In genomic region chr7:106056513-106057203, GRCh38 we compare ENCODE assay signal across 1 cellular context.
TF ChIP-seq lines count a peak whose summit lies in the region.

No MANE protein-coding gene starts in this region.

TF ChIP-seq in HEK293, 187 proteins besides CTCF, POLR2A, EP300 and RAD21 (continued from another document):
- TF ChIP-seq, protein P1, sequence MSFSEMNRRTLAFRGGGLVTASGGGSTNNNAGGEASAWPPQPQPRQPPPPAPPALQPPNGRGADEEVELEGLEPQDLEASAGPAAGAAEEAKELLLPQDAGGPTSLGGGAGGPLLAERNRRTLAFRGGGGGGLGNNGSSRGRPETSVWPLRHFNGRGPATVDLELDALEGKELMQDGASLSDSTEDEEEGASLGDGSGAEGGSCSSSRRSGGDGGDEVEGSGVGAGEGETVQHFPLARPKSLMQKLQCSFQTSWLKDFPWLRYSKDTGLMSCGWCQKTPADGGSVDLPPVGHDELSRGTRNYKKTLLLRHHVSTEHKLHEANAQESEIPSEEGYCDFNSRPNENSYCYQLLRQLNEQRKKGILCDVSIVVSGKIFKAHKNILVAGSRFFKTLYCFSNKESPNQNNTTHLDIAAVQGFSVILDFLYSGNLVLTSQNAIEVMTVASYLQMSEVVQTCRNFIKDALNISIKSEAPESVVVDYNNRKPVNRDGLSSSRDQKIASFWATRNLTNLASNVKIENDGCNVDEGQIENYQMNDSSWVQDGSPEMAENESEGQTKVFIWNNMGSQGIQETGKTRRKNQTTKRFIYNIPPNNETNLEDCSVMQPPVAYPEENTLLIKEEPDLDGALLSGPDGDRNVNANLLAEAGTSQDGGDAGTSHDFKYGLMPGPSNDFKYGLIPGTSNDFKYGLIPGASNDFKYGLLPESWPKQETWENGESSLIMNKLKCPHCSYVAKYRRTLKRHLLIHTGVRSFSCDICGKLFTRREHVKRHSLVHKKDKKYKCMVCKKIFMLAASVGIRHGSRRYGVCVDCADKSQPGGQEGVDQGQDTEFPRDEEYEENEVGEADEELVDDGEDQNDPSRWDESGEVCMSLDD (tag by site-specific recombination; IDR thresholded peaks at IDR 0.05) = no peak
- TF ChIP-seq BCL11A (tag by site-specific recombination; IDR thresholded peaks at IDR 0.05; ENCODE audit: low read depth) (no peak), ZNF37A (tag by site-specific recombination; IDR thresholded peaks at IDR 0.05) (no peak), ZNF621 (tag by site-specific recombination; IDR thresholded peaks at IDR 0.05) (no peak), PRDM1 (tag by site-specific recombination; IDR thresholded peaks at IDR 0.05) (peak; percentile 71; the same call in 1 of the 2 replicates)
